ENCODE assay signal across 8 cellular contexts in the genomic region with DNA sequence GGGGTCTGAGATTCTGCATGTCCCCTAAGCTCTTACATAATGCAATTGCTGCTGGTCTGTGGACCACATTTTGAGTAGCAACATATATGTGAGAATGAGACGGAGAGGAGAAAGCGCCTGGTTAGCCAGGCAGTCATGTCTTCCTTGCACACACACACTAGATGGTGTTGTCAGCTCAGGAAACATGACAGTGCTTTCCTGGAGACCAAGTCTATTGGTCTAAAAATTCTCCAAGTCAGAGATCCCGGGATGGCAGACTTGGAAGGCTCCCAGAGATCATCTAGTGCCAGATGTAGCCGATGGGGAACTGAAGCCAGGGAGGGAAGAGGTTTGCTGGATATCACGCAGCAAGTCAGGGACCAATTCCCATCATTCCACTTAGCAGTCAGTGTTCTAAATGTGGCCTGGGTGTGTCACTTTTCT. TPM values are rescaled to one million over a fixed set of nuclear protein-coding genes. Genes with fewer than 3 reads are reported as not detected.
A peak's percentile ranks its signal among the peaks of the same experiment; 100 is the strongest.
DNase-seq lines count a peak whose midpoint lies in the region; ATAC-seq, FAIRE-seq and TF ChIP-seq lines count a peak whose summit lies in the region.

No MANE protein-coding gene starts in this region.

- DNase-seq in DMS 273 treated with DMSO at 0.1 percent for 48 hours (lab: John Stamatoyannopoulos, UW), result peak; percentile 73
- peak; percentile 56 for DNase-seq in NCI-H69 (lab: John Stamatoyannopoulos, UW)
- peak; percentile 24 for DNase-seq in endothelial cell of umbilical vein (ENCODE audit: low read depth, low spot score)
- DNase-seq in mucosa of descending colon, result peak in 1 of 3 donors; percentile 36
- DNase-seq in activated T-helper 2 cell treated with anti-CD3 and anti-CD28 coated beads, Interferon-gamma antibody, Interleukin-2, Interleukin-4, amounts not matched to agents 10 μg/mL and 5 μg/mL and 100 μg/mL, durations not matched to agents 14 hours and 24 hours and 36 hours (ENCODE audit: low spot score), result no peak

- H3K27ac Mint-ChIP-seq in activated T-helper 2 cell treated with anti-CD3 and anti-CD28 coated beads, Interferon-gamma antibody, Interleukin-2, Interleukin-4, amounts not matched to agents 10 μg/mL and 5 μg/mL and 100 μg/mL, durations not matched to agents 14 hours and 24 hours and 36 hours, result no peak overlapping the region

- peak; percentile 55 for ATAC-seq in mucosa of descending colon
- no peak for ATAC-seq in GM18870 (IDR thresholded peaks at IDR 0.05; ENCODE audit: unreplicated experiment)
- ATAC-seq in HG03469 (IDR thresholded peaks at IDR 0.05; ENCODE audit: unreplicated experiment), result no peak
- no peak for ATAC-seq in GM21381 (IDR thresholded peaks at IDR 0.05; ENCODE audit: unreplicated experiment)

- H3K4me3 Mint-ChIP-seq in activated T-helper 2 cell treated with anti-CD3 and anti-CD28 coated beads, Interferon-gamma antibody, Interleukin-2, Interleukin-4, amounts not matched to agents 10 μg/mL and 5 μg/mL and 100 μg/mL, durations not matched to agents 14 hours and 24 hours and 36 hours (ENCODE audit: low read depth), result no peak overlapping the region

- FAIRE-seq in endothelial cell of umbilical vein (lab: Jason Lieb, UNC), result no peak

- no peaks in the 10 kb centered on the region for H3K4me1 ChIP-seq in endothelial cell of umbilical vein (ENCODE audit: control insufficient read depth, extremely low read depth, insufficient read depth, low read length)
- no peaks in the 10 kb centered on the region for H3K4me1 ChIP-seq in mucosa of descending colon (ENCODE audit: low read depth)

- H3K27me3 Mint-ChIP-seq in activated T-helper 2 cell treated with anti-CD3 and anti-CD28 coated beads, Interferon-gamma antibody, Interleukin-2, Interleukin-4, amounts not matched to agents 10 μg/mL and 5 μg/mL and 100 μg/mL, durations not matched to agents 14 hours and 24 hours and 36 hours (ENCODE audit: low read depth), result peaks cover 22% of the 10 kb centered on the region

- no peak overlapping the region for H3K27ac ChIP-seq in endothelial cell of umbilical vein (ENCODE audit: insufficient read depth, low read depth, low read length)

- H3K4me3 ChIP-seq in endothelial cell of umbilical vein (replicated peaks in 1 of 3; ENCODE audit: insufficient read depth in 1 of 3, low read depth in 1 of 3, low read length in 3 of 3) (no peak overlapping the region), mucosa of descending colon (no peak overlapping the region)

- no peak for TF ChIP-seq POLR2A in endothelial cell of umbilical vein (IDR thresholded peaks at IDR 0.05; ENCODE audit: low read depth, low read length)

- TF ChIP-seq CTCF in endothelial cell of umbilical vein (IDR thresholded peaks at IDR 0.05; ENCODE audit: extremely low read depth in 1 of 2, insufficient read depth in 1 of 2, low read depth in 1 of 2, low read length in 2 of 2), result peak in 1 of 2 donors; percentile 11
- TF ChIP-seq CTCF in mucosa of descending colon (IDR thresholded peaks at IDR 0.05), result no peak

- intact Hi-C loops in endothelial cell of umbilical vein (cut with micrococcal nuclease) (loop anchor here (1.0 kb wide), 1 partner anchor 138 kb away; no protein-coding TSS in a partner anchor), mucosa of descending colon (cut with DNase I, micrococcal nuclease) (loop anchor here (5.0 to 10.0 kb wide), 2 partner anchors 134 to 136 kb away; no protein-coding TSS in a partner anchor)
- intact Hi-C loops in activated T-helper 2 cell treated with anti-CD3 and anti-CD28 coated beads, Interferon-gamma antibody, Interleukin-2, Interleukin-4, amounts not matched to agents 10 μg/mL and 5 μg/mL and 100 μg/mL, durations not matched to agents 14 hours and 24 hours and 36 hours (cut with micrococcal nuclease), result no loop called here

- H3K79me2 ChIP-seq in endothelial cell of umbilical vein (ENCODE audit: control insufficient read depth, insufficient read depth, low read length), result no peaks in the 10 kb centered on the region

- H3K36me3 Mint-ChIP-seq in activated T-helper 2 cell treated with anti-CD3 and anti-CD28 coated beads, Interferon-gamma antibody, Interleukin-2, Interleukin-4, amounts not matched to agents 10 μg/mL and 5 μg/mL and 100 μg/mL, durations not matched to agents 14 hours and 24 hours and 36 hours (ENCODE audit: low read depth), result no peaks in the 10 kb centered on the region

- no peaks in the 10 kb centered on the region for H4K20me1 ChIP-seq in endothelial cell of umbilical vein (replicated peaks; ENCODE audit: control insufficient read depth, extremely low read depth, insufficient read depth, low read length)

- no peaks in the 10 kb centered on the region for H3K9me3 Mint-ChIP-seq in activated T-helper 2 cell treated with anti-CD3 and anti-CD28 coated beads, Interferon-gamma antibody, Interleukin-2, Interleukin-4, amounts not matched to agents 10 μg/mL and 5 μg/mL and 100 μg/mL, durations not matched to agents 14 hours and 24 hours and 36 hours

- H3K27me3 ChIP-seq in endothelial cell of umbilical vein (ENCODE audit: control insufficient read depth in 2 of 2, insufficient read depth in 2 of 2, low read length in 2 of 2), result peaks cover 2 to 6% of the 10 kb centered on the region in 2 experiments

- no peaks in the 10 kb centered on the region for H3K4me1 Mint-ChIP-seq in activated T-helper 2 cell treated with anti-CD3 and anti-CD28 coated beads, Interferon-gamma antibody, Interleukin-2, Interleukin-4, amounts not matched to agents 10 μg/mL and 5 μg/mL and 100 μg/mL, durations not matched to agents 14 hours and 24 hours and 36 hours (ENCODE audit: low read depth)

- POLR2A ChIA-PET in endothelial cell of umbilical vein (lab: Charles Lee), result no interaction called here

- H3K4me2 ChIP-seq in endothelial cell of umbilical vein (ENCODE audit: insufficient read depth, low read length), result no peak overlapping the region

- H3K9me1 ChIP-seq in endothelial cell of umbilical vein (replicated peaks; ENCODE audit: control insufficient read depth, extremely low read depth, insufficient read depth, low read length), result no peaks in the 10 kb centered on the region

- H3K9ac ChIP-seq in endothelial cell of umbilical vein (replicated peaks; ENCODE audit: extremely low read depth, insufficient read depth, low read length), result no peak overlapping the region

- H3K36me3 ChIP-seq in endothelial cell of umbilical vein (ENCODE audit: control insufficient read depth in 2 of 2, extremely low read depth in 1 of 2, insufficient read depth in 2 of 2, low read length in 2 of 2) (no peaks in the 10 kb centered on the region), mucosa of descending colon (ENCODE audit: low read depth) (no peaks in the 10 kb centered on the region)

- H3K9me3 ChIP-seq in endothelial cell of umbilical vein (replicated peaks; ENCODE audit: control insufficient read depth, insufficient read depth, low read length) (no peaks in the 10 kb centered on the region), mucosa of descending colon (no peaks in the 10 kb centered on the region)

- dilution Hi-C loops in endothelial cell of umbilical vein (cut with MboI; ENCODE audit: extremely low pct_ligation_motif_present, low sequenced_read_pairs), result no loop called here

- H2AFZ ChIP-seq in endothelial cell of umbilical vein (ENCODE audit: low read depth, low read length), result no peak overlapping the region

- CTCF ChIA-PET in endothelial cell of umbilical vein (lab: Charles Lee), result interaction anchor here (1.1 to 4.2 kb wide), 5 partner anchors 9 to 280 kb away, joined by 3 to 68 read pairs (median 5); no protein-coding TSS in a partner anchor

- no TSS peak for BruUV-seq in endothelial cell of umbilical vein (replicated peaks; lab: Mats Ljungman, UMichigan)

TF ChIP-seq in endothelial cell of umbilical vein, 7 proteins besides CTCF, POLR2A, EP300 and RAD21:
- TF ChIP-seq FOS (IDR thresholded peaks at IDR 0.05; ENCODE audit: borderline replicate concordance, insufficient read depth, low read length), result no peak
- no peak for TF ChIP-seq EZH2 (IDR thresholded peaks at IDR 0.05; ENCODE audit: borderline replicate concordance, low read depth, low read length, severe bottlenecking)
- TF ChIP-seq GATA2 (IDR thresholded peaks at IDR 0.05; ENCODE audit: insufficient read depth, insufficient read length, low read depth, low read length), result no peak
- no peak for TF ChIP-seq POLR2AphosphoS5 (IDR thresholded peaks at IDR 0.05; ENCODE audit: insufficient read depth, low read depth, low read length)
- no peak for TF ChIP-seq MYC (IDR thresholded peaks at IDR 0.05; ENCODE audit: low read depth, low read length)
- TF ChIP-seq, protein P1, sequence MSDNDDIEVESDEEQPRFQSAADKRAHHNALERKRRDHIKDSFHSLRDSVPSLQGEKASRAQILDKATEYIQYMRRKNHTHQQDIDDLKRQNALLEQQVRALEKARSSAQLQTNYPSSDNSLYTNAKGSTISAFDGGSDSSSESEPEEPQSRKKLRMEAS (IDR thresholded peaks at IDR 0.05; ENCODE audit: insufficient read depth, insufficient read length), result no peak

RNA-seq across cellular contexts. Expression of gene GALNT12, which starts 53.4 kb away (rescaled TPM):
- total RNA-seq in endothelial cell of umbilical vein, result 0.42 and 0.44 TPM in 2 replicates
- 0.21 and 0.26 TPM in 2 replicates for polyA plus RNA-seq in endothelial cell of umbilical vein
- polyA plus RNA-seq in endothelial cell of umbilical vein (2011; cell fraction: cytosol; rRNA removed), result 0.41 and 0.44 TPM in 2 replicates
- polyA plus RNA-seq in endothelial cell of umbilical vein (2011; cell fraction: nucleus; rRNA removed), result 0.50 and 0.58 TPM in 2 replicates
- polyA plus RNA-seq in endothelial cell of umbilical vein (2012), result 0.89 and 2.6 TPM in 2 replicates
- 0.70 and 0.92 TPM in 2 replicates for polyA minus RNA-seq in endothelial cell of umbilical vein
- polyA minus RNA-seq in endothelial cell of umbilical vein (2011; cell fraction: cytosol; rRNA and poly(A)+ RNA removed), result not detected
- polyA minus RNA-seq in endothelial cell of umbilical vein (2011; cell fraction: nucleus; rRNA and poly(A)+ RNA removed), result not detected in 2 replicates
- total RNA-seq in mucosa of descending colon, result 100 to 1,000 TPM in 2 of 3 donors, 10 to 100 TPM in 1; 54.6 to 139 (median 121) TPM
- total RNA-seq in activated T-helper 2 cell treated with anti-CD3 and anti-CD28 coated beads, Interferon-gamma antibody, Interleukin-2, Interleukin-4, amounts not matched to agents 10 μg/mL and 5 μg/mL and 100 μg/mL, durations not matched to agents 14 hours and 24 hours and 36 hours, result 2.3 and 2.8 TPM in 2 replicates

Comparison
In these comparisons a context has a peak if more than half of its experiments do, and no peak if none do; other contexts are left out.
1. RNA of gene GALNT12, which starts 53.4 kb away (total RNA-seq): 54.6 to 139 TPM in mucosa of descending colon; 2.3 to 2.8 TPM in activated T-helper 2 cell treated with anti-CD3 and anti-CD28 coated beads, Interferon-gamma antibody, Interleukin-2, Interleukin-4, amounts not matched to agents 10 μg/mL and 5 μg/mL and 100 μg/mL, durations not matched to agents 14 hours and 24 hours and 36 hours and 0.42 to 0.44 TPM in endothelial cell of umbilical vein; every median in the first group is over 10 times any median in the second.